Comparison of ENCODE assay signal across 8 cellular contexts in the genomic region with DNA sequence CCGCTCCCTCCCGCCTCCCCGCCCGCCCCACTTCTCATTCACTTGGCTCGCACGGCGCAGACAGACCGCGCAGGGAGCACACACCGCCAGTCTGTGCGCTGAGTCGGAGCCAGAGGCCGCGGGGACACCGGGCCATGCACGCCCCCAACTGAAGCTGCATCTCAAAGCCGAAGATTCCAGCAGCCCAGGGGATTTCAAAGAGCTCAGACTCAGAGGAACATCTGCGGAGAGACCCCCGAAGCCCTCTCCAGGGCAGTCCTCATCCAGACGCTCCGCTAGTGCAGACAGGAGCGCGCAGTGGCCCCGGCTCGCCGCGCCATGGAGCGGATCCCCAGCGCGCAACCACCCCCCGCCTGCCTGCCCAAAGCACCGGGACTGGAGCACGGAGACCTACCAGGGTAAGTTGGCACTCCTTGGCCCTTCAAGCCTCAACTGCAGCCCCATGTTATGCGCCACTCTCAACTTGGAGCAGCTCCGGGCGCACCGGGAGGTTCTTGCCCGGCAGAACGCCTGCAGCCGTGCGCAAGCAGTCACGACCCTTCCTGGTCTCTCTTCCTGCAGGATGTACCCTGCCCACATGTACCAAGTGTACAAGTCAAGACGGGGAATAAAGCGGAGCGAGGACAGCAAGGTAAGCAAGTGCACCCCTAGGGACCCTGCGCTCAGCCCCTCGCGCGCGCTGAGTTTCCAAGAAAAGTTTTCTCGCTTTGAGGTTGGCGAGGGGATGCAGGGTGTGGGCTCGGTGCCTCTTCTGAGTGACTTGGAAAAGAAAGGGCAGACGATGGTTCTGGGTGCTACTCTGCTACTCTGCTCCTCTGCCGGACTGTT. TPM values are rescaled to one million over a fixed set of nuclear protein-coding genes. Genes with fewer than 3 reads are reported as not detected.
DNase-seq lines count a peak whose midpoint lies in the region; ATAC-seq and TF ChIP-seq lines count a peak whose summit lies in the region.

A gene (plus strand): TSS at position 37 of the 828 bp plus-strand sequence. CDS start 282 bp downstream, at position 319.

- H3K27me3 Mint-ChIP-seq in activated naive CD4-positive, alpha-beta T cell treated with anti-CD3 and anti-CD28 coated beads, Interleukin-2, amount 10 ng/mL, durations not matched to agents 7 days and 5 days, result no peaks in the 10 kb centered on the region
- H3K27me3 Mint-ChIP-seq in natural killer cell treated with Interleukin-12 subunit alpha and Interleukin-12 subunit beta and Interleukin-15 and Interleukin-18, amount 100 ng/mL, for 72 hours, result no peaks in the 10 kb centered on the region

- H3K9me3 Mint-ChIP-seq in activated naive CD4-positive, alpha-beta T cell treated with anti-CD3 and anti-CD28 coated beads, Interleukin-2, amount 10 ng/mL, durations not matched to agents 7 days and 5 days, result no peaks in the 10 kb centered on the region
- H3K9me3 Mint-ChIP-seq in natural killer cell treated with Interleukin-12 subunit alpha and Interleukin-12 subunit beta and Interleukin-15 and Interleukin-18, amount 100 ng/mL, for 72 hours, result no peaks in the 10 kb centered on the region

- H3K27ac ChIP-seq in VCaP, result peak within 1 kb of the TSS; percentile 99

- DNase-seq in activated naive CD4-positive, alpha-beta T cell treated with anti-CD3 and anti-CD28 coated beads, Interleukin-2, amount 10 ng/mL, durations not matched to agents 7 days and 5 days, result no peak
- no peak for DNase-seq in activated naive CD4-positive, alpha-beta T cell treated with Interleukin-2 at 50 U/mL for 16 hours
- DNase-seq in fibroblast of gingiva (ENCODE audit: low read depth) (peak; percentile 52), SHP77 (lab: John Stamatoyannopoulos, UW) (no peak), GM20000 (ENCODE audit: low spot score) (no peak)
- peak; percentile 75 for DNase-seq in natural killer cell treated with Interleukin-12 subunit alpha and Interleukin-12 subunit beta and Interleukin-15 and Interleukin-18, amount 100 ng/mL, for 72 hours (ENCODE audit: low spot score)

- peak within 1 kb of the TSS; percentile 99 for H3K27ac Mint-ChIP-seq in activated naive CD4-positive, alpha-beta T cell treated with anti-CD3 and anti-CD28 coated beads, Interleukin-2, amount 10 ng/mL, durations not matched to agents 7 days and 5 days
- peak within 1 kb of the TSS; percentile 91 to 100 for H3K27ac Mint-ChIP-seq in natural killer cell treated with Interleukin-12 subunit alpha and Interleukin-12 subunit beta and Interleukin-15 and Interleukin-18, amount 100 ng/mL, for 72 hours

- peak within 1 kb of the TSS; percentile 97 for H3K4me3 Mint-ChIP-seq in activated naive CD4-positive, alpha-beta T cell treated with anti-CD3 and anti-CD28 coated beads, Interleukin-2, amount 10 ng/mL, durations not matched to agents 7 days and 5 days
- peak within 1 kb of the TSS; percentile 96 for H3K4me3 Mint-ChIP-seq in natural killer cell treated with Interleukin-12 subunit alpha and Interleukin-12 subunit beta and Interleukin-15 and Interleukin-18, amount 100 ng/mL, for 72 hours

- TF ChIP-seq CTCF in VCaP (conservative IDR thresholded peaks at IDR 0.05), result no peak
- no peak for TF ChIP-seq CTCF in GM20000 (IDR thresholded peaks at IDR 0.05; ENCODE audit: extremely low read depth, missing control alignments)

- H3K36me3 Mint-ChIP-seq in activated naive CD4-positive, alpha-beta T cell treated with anti-CD3 and anti-CD28 coated beads, Interleukin-2, amount 10 ng/mL, durations not matched to agents 7 days and 5 days, result peaks cover 53% of the 10 kb centered on the region
- peaks cover 47% of the 10 kb centered on the region for H3K36me3 Mint-ChIP-seq in natural killer cell treated with Interleukin-12 subunit alpha and Interleukin-12 subunit beta and Interleukin-15 and Interleukin-18, amount 100 ng/mL, for 72 hours

- ATAC-seq in HG03280 (IDR thresholded peaks at IDR 0.05; ENCODE audit: unreplicated experiment), result peak; percentile 12
- ATAC-seq in natural killer cell treated with Interleukin-12 subunit alpha and Interleukin-12 subunit beta and Interleukin-15 and Interleukin-18, amount 100 ng/mL, for 72 hours, result peak in 1 of 2 donors; percentile 37

- CTCF ChIA-PET in activated naive CD4-positive, alpha-beta T cell treated with anti-CD3 and anti-CD28 coated beads, Interleukin-2, amount 10 ng/mL, durations not matched to agents 7 days and 5 days (lab: Charles Lee), result interaction anchor here (0.7 to 11.3 kb wide), 32 partner anchors 41 to 346 kb away, joined by 3 to 158 read pairs (median 4); no protein-coding TSS in a partner anchor

- H3K4me1 Mint-ChIP-seq in activated naive CD4-positive, alpha-beta T cell treated with anti-CD3 and anti-CD28 coated beads, Interleukin-2, amount 10 ng/mL, durations not matched to agents 7 days and 5 days, result peaks cover 62% of the 10 kb centered on the region
- H3K4me1 Mint-ChIP-seq in natural killer cell treated with Interleukin-12 subunit alpha and Interleukin-12 subunit beta and Interleukin-15 and Interleukin-18, amount 100 ng/mL, for 72 hours (ENCODE audit: low read depth in 2 of 2), result peaks cover 35 to 64% of the 10 kb centered on the region in 2 donors

RNA-seq across cellular contexts. Expression of the gene that starts here (rescaled TPM):
- total RNA-seq in natural killer cell treated with Interleukin-12 subunit alpha and Interleukin-12 subunit beta and Interleukin-15 and Interleukin-18, amount 100 ng/mL, for 72 hours, result 100 to 1,000 TPM; 579 to 941 TPM

Comparison
In these comparisons a context has a peak if more than half of its experiments do, and no peak if none do; other contexts are left out.
1. DNase-seq: peak in fibroblast of gingiva (single experiment) and natural killer cell treated with Interleukin-12 subunit alpha and Interleukin-12 subunit beta and Interleukin-15 and Interleukin-18, amount 100 ng/mL, for 72 hours (single experiment); none in activated naive CD4-positive, alpha-beta T cell treated with anti-CD3 and anti-CD28 coated beads, Interleukin-2, amount 10 ng/mL, durations not matched to agents 7 days and 5 days (single experiment), activated naive CD4-positive, alpha-beta T cell treated with Interleukin-2 at 50 U/mL for 16 hours (single experiment), SHP77 (0 of 2) and GM20000 (single experiment).